Comparison of ENCODE assay signal across 2 cellular contexts in genomic region chr1:1225913-1226312, GRCh38.
TF ChIP-seq lines count a peak whose summit lies in the region.

No MANE protein-coding gene starts in this region.

TF ChIP-seq in HCT116, 20 proteins besides CTCF, POLR2A, EP300 and RAD21:
- no peak for TF ChIP-seq TCF7L2 (IDR thresholded peaks at IDR 0.05; ENCODE audit: borderline replicate concordance, extremely low read depth, insufficient read depth, insufficient read length)
- no peak for TF ChIP-seq FOSL1 (IDR thresholded peaks at IDR 0.05; ENCODE audit: low read depth)
- TF ChIP-seq YY1 (IDR thresholded peaks at IDR 0.05; ENCODE audit: extremely low read depth, insufficient replicate concordance, low read depth, low read length) = no peak
- no peak for TF ChIP-seq MAX (IDR thresholded peaks at IDR 0.05)
- TF ChIP-seq SIN3A (IDR thresholded peaks at IDR 0.05; ENCODE audit: low read depth) = no peak
- no peak for TF ChIP-seq ELF1 (IDR thresholded peaks at IDR 0.05; ENCODE audit: borderline replicate concordance, low read depth)
- no peak for TF ChIP-seq JUND (IDR thresholded peaks at IDR 0.05)
- TF ChIP-seq EGR1 (IDR thresholded peaks at IDR 0.05; ENCODE audit: low read depth) = no peak
- no peak for TF ChIP-seq EZH2 (IDR thresholded peaks at IDR 0.05)

TF ChIP-seq in K562, 482 proteins besides CTCF, POLR2A, EP300 and RAD21:
- no peak for TF ChIP-seq HNRNPLL (IDR thresholded peaks at IDR 0.05; ENCODE audit: low read depth, low read length, poor library complexity, severe bottlenecking)
- no peak for TF ChIP-seq NFRKB (IDR thresholded peaks at IDR 0.05; ENCODE audit: low read depth)
- TF ChIP-seq ADNP (tag; IDR thresholded peaks at IDR 0.05) = no peak
- no peak for TF ChIP-seq ZBTB5 (IDR thresholded peaks at IDR 0.05)
- no peak for TF ChIP-seq MNT (conservative IDR thresholded peaks at IDR 0.05)
- TF ChIP-seq POLR2G (IDR thresholded peaks at IDR 0.05; ENCODE audit: low read depth, low read length) = 0 out of 2 replicates have a peak, but pooled peaks have one; percentile 43
- TF ChIP-seq ZNF707 (CRISPR knock-in tag; conservative IDR thresholded peaks at IDR 0.05) = no peak
- TF ChIP-seq CHAMP1 (IDR thresholded peaks at IDR 0.05) = no peak
- no peak for TF ChIP-seq HOXB6 (CRISPR knock-in tag; IDR thresholded peaks at IDR 0.05; ENCODE audit: borderline replicate concordance)
- no peak for TF ChIP-seq HDAC1 (IDR thresholded peaks at IDR 0.05)
- TF ChIP-seq ZNF121 (CRISPR knock-in tag; conservative IDR thresholded peaks at IDR 0.05) = no peak
- TF ChIP-seq KDM4B (IDR thresholded peaks at IDR 0.05; ENCODE audit: borderline replicate concordance in 2 of 2, low read depth in 1 of 2) = no peak
- peak; percentile 52 for TF ChIP-seq RBFOX2 (IDR thresholded peaks at IDR 0.05; ENCODE audit: low read depth, low read length)
- TF ChIP-seq HCFC1 (IDR thresholded peaks at IDR 0.05; ENCODE audit: low read depth, low read length) = no peak
- no peak for TF ChIP-seq DEAF1 (CRISPR knock-in tag; IDR thresholded peaks at IDR 0.05)
- TF ChIP-seq POLR2H (tag; IDR thresholded peaks at IDR 0.05; ENCODE audit: low read depth) = no peak
- TF ChIP-seq SMAD2 (IDR thresholded peaks at IDR 0.05; ENCODE audit: low read depth, low read length) = no peak
- no peak for TF ChIP-seq GATAD2A (IDR thresholded peaks at IDR 0.05)
TF ChIP-seq in K562: peak in this region for 2.
